25 cellular contexts compared by ENCODE assay signal in genomic region chr12:49332441-49332861, GRCh38. TPM values are rescaled to one million over a fixed set of nuclear protein-coding genes. Genes with fewer than 3 reads are reported as not detected.
DNase-seq lines count a peak whose midpoint lies in the region; ATAC-seq and TF ChIP-seq lines count a peak whose summit lies in the region.
"Had no signal": no experiment of that assay in that cellular context is flagged by ENCODE, and none has a peak within 500 bp of the region (broad histone marks: within the 10 kb centered on the region; RNA-seq: fewer than 3 reads in every experiment).

No MANE protein-coding gene starts in this region.

- H3K27me3 ChIP-seq in HUES6 (ENCODE audit: control insufficient read depth, insufficient read depth, low read length) (peaks cover 58% of the 10 kb centered on the region), hepatocyte (peaks cover 31% of the 10 kb centered on the region), body of pancreas (peaks cover 5 to 14% of the 10 kb centered on the region in 2 donors)

- H3K4me2 ChIP-seq in hepatocyte: peak overlapping the region; percentile 43
- H3K4me2 ChIP-seq: A549 had no signal

- no peak for TF ChIP-seq POLR2A in body of pancreas (IDR thresholded peaks at IDR 0.05)

- TF ChIP-seq CTCF in 22Rv1 (IDR thresholded peaks at IDR 0.05) (no peak), hepatocyte (IDR thresholded peaks at IDR 0.05; ENCODE audit: poor library complexity) (no peak), body of pancreas (IDR thresholded peaks at IDR 0.05) (no peak)

- DNase-seq in hepatocyte (ENCODE audit: low spot score) (peak; percentile 8), posterior vena cava (ENCODE audit: low spot score) (peak; percentile 61), left colon (no peak), body of pancreas (no peak)
- DNase-seq: activated CD4-positive, alpha-beta T cell treated with anti-CD3 and anti-CD28 coated beads for 36 hours; activated naive CD4-positive, alpha-beta T cell treated with Interleukin-2 at 50 U/mL for 16 hours; activated T-cell treated with anti-CD3 and anti-CD28 coated beads, Interleukin-2, amount 50 U/mL, for 1 hour; DMS79 treated with DMSO at 0.1 percent for 48 hours; esophagus squamous epithelium; gastrocnemius medialis; MM.1S; NCI-H1436; small intestine; stimulated activated CD4-positive, alpha-beta T cell treated with anti-CD3 and anti-CD28 coated beads, Interleukin-2, amount 100 ng/mL, for 24 hours had no signal

- no peaks in the 10 kb centered on the region for H4K20me1 ChIP-seq in hepatocyte (ENCODE audit: insufficient read depth, poor library complexity, severe bottlenecking)

- WGBS in hepatocyte (ENCODE audit: low lambda C conversion rate, missing lambda C conversion rate): 74% methylated on average over 17 of the region's 17 CpGs
- 74 to 76% methylated on average over 17 of the region's 17 CpGs for WGBS in body of pancreas, 2 donors

- H3K9me3 ChIP-seq in HUES6 (ENCODE audit: control insufficient read depth, insufficient read depth, low read depth, low read length): no peaks in the 10 kb centered on the region
- no peaks in the 10 kb centered on the region for H3K9me3 ChIP-seq in hepatocyte (ENCODE audit: low read depth)
- H3K9me3 ChIP-seq in body of pancreas: no peaks in the 10 kb centered on the region
- H3K9me3 ChIP-seq: A549, adrenal gland, esophagus squamous epithelium, gastrocnemius medialis had no signal

- ATAC-seq in GM21381 (IDR thresholded peaks at IDR 0.05; ENCODE audit: unreplicated experiment) (no peak), HG03280 (IDR thresholded peaks at IDR 0.05; ENCODE audit: unreplicated experiment) (no peak), left colon (no peak), body of pancreas (no peak)
- ATAC-seq: activated CD4-positive, alpha-beta T cell treated with anti-CD3 and anti-CD28 coated beads for 36 hours had no signal

- H3K79me2 ChIP-seq in hepatocyte: no peaks in the 10 kb centered on the region

- H3K9ac ChIP-seq in HUES6 (ENCODE audit: low read length): no peak overlapping the region

- peak overlapping the region; percentile 70 for H3K27ac ChIP-seq in 22Rv1
- H3K27ac ChIP-seq in HUES6 (ENCODE audit: low read depth, low read length): no peak overlapping the region
- H3K27ac ChIP-seq in hepatocyte: no peak overlapping the region
- H3K27ac ChIP-seq in body of pancreas: no peak overlapping the region
- H3K27ac ChIP-seq: A549, adrenal gland, esophagus squamous epithelium, gastrocnemius medialis had no signal

- H2AFZ ChIP-seq in hepatocyte: no peak overlapping the region

- peaks cover 3% of the 10 kb centered on the region for H3K4me1 ChIP-seq in HUES6 (ENCODE audit: control insufficient read depth, insufficient read depth, low read length)
- H3K4me1 ChIP-seq in hepatocyte (ENCODE audit: insufficient read depth): peaks cover 11% of the 10 kb centered on the region
- H3K4me1 ChIP-seq in body of pancreas: peaks cover 22% of the 10 kb centered on the region
- H3K4me1 ChIP-seq: gastrocnemius medialis had no signal

- intact Hi-C loops in posterior vena cava (cut with DNase I) (loop anchor here in 1 of 2 donors (10.0 kb wide), 1 partner anchor 182 kb away; no protein-coding TSS in a partner anchor), left colon (cut with DNase I, micrococcal nuclease) (no loop called here), body of pancreas (cut with DNase I) (loop anchor here (10.0 kb wide), 1 partner anchor 172 kb away; no protein-coding TSS in a partner anchor)

- H3K4me3 ChIP-seq in HUES6 (ENCODE audit: low read depth, low read length) (peak overlapping the region; percentile 55), hepatocyte (no peak overlapping the region), body of pancreas (no peak overlapping the region)
- H3K4me3 ChIP-seq: A549, adrenal gland, gastrocnemius medialis, GM12878 had no signal

- H3K36me3 ChIP-seq in HUES6 (ENCODE audit: control insufficient read depth, insufficient read depth, low read length) (peaks cover 29% of the 10 kb centered on the region), hepatocyte (replicated peaks; ENCODE audit: insufficient read depth, low read depth) (no peaks in the 10 kb centered on the region), body of pancreas (replicated peaks in 1 of 2; ENCODE audit: insufficient read depth in 1 of 2, low read depth in 2 of 2) (no peaks in the 10 kb centered on the region)
- H3K36me3 ChIP-seq: adrenal gland, gastrocnemius medialis had no signal

- H3K9me2 ChIP-seq in hepatocyte (replicated peaks; ENCODE audit: insufficient read depth): no peaks in the 10 kb centered on the region

RNA-seq across cellular contexts. Expression of gene C1QL4, which starts 4.5 kb away (rescaled TPM):
- total RNA-seq in hepatocyte (not detected in 2 replicates), posterior vena cava (not detected), left colon (not detected), body of pancreas (not detected)
- polyA plus RNA-seq in hepatocyte: not detected in 2 replicates
- total RNA-seq: activated CD4-positive, alpha-beta T cell treated with anti-CD3 and anti-CD28 coated beads for 36 hours; bronchial epithelial cell; esophagus squamous epithelium; gastrocnemius medialis; GM12878; lung microvascular endothelial cell; subcutaneous adipose tissue had no signal
- polyA plus RNA-seq: adrenal gland had no signal

RNA-seq across cellular contexts. Expression of gene TROAP, which starts 9.4 kb away (rescaled TPM):
- total RNA-seq in hepatocyte (3.4 and 4.1 TPM in 2 replicates), posterior vena cava (under 1 TPM; 0.10 to 0.60 TPM), left colon (10 to 100 TPM in 1 of 2 donors, 1 to 10 TPM in 1; 4.9 to 12.4 TPM), body of pancreas (not detected)
- polyA plus RNA-seq in hepatocyte: 8.0 and 12.5 TPM in 2 replicates

RNA-seq across cellular contexts. Expression of gene DNAJC22, which starts 14.2 kb away (rescaled TPM):
- 28.3 and 30.7 TPM in 2 replicates for total RNA-seq in hepatocyte
- 16.1 and 17.8 TPM in 2 replicates for polyA plus RNA-seq in hepatocyte
- under 1 TPM in 1 of 2 donors, not detected in 1; 0.05 TPM for total RNA-seq in posterior vena cava
- total RNA-seq in left colon: 10 to 100 TPM; 40.2 to 45.6 TPM
- 10 to 100 TPM in 1 of 2 donors, 1 to 10 TPM in 1; 7.3 to 10.9 TPM for total RNA-seq in body of pancreas

RNA-seq across cellular contexts. Expression of gene SPATS2, which starts 34.8 kb away (rescaled TPM):
- total RNA-seq in hepatocyte: 24.9 and 26.5 TPM in 2 replicates
- polyA plus RNA-seq in hepatocyte: 36.8 and 39.8 TPM in 2 replicates
- total RNA-seq in posterior vena cava: 10 to 100 TPM; 12.1 to 14.8 TPM
- 10 to 100 TPM; 15.5 to 18.9 TPM for total RNA-seq in left colon
- total RNA-seq in body of pancreas: 10 to 100 TPM; 10.9 to 17.5 TPM

RNA-seq across cellular contexts. Expression of gene PRPH, which starts 37.5 kb away (rescaled TPM):
- total RNA-seq in hepatocyte: 0.70 and 1.1 TPM in 2 replicates
- 1.3 and 1.7 TPM in 2 replicates for polyA plus RNA-seq in hepatocyte
- under 1 TPM; 0.32 to 0.67 TPM for total RNA-seq in posterior vena cava
- total RNA-seq in left colon: 10 to 100 TPM in 1 of 2 donors, 1 to 10 TPM in 1; 5.5 to 14.3 TPM
- total RNA-seq in body of pancreas: 1 to 10 TPM in 1 of 2 donors, not detected in 1; 9.6 TPM
- total RNA-seq: activated CD4-positive, alpha-beta T cell treated with anti-CD3 and anti-CD28 coated beads for 36 hours; gastrocnemius medialis; lung microvascular endothelial cell; SK-MEL-5 had no signal

Comparison
In these comparisons a context has a peak if more than half of its experiments do, and no peak if none do; other contexts are left out.
1. DNase-seq: peak in hepatocyte (single experiment) and posterior vena cava (single experiment); none in left colon (0 of 2) and body of pancreas (0 of 4).
2. RNA of gene DNAJC22, which starts 14.2 kb away (total RNA-seq): 40.2 to 45.6 TPM in left colon, 28.3 to 30.7 TPM in hepatocyte and 7.3 to 10.9 TPM in body of pancreas; 0.05 TPM in posterior vena cava; every median in the first group is over 4 times any median in the second.